2 cellular contexts compared by ENCODE assay signal in the genomic region with DNA sequence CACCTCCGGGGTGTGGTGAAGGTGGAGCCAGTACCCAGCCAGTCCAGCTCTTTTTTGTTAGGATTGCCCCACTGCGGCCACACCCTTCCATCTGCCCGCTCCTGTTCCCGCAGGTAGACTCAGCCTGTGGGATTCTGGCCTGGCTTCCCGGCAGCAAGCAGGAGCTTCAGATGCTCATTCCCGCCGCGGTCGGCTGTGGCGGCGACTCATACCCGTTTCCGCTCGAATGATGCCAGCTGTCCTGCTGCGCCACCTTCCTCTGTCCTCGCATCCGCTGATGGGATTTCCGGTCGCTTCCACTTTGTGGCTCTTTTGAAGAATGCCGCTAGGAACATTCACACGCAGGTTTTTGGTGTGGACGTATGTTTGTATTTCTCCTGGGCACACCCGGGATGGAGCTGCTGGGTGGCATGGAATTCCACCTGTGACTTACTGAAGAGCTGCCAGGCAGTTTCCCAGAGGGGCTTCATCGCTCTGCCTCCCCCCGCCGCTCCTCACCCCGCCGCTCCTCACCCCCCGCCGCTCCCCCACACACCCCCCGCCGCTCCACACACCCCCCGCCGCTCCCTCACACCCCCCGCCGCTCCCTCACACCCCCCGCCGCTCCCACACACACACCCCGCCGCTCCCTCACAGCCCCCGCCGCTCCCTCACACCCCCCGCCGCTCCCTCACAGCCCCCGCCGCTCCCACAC.
TF ChIP-seq lines count a peak whose summit lies in the region.

No MANE protein-coding gene starts in this region.

TF ChIP-seq in A549, 52 proteins besides CTCF, POLR2A, EP300 and RAD21 (continued from another document):
- TF ChIP-seq, protein P1, sequence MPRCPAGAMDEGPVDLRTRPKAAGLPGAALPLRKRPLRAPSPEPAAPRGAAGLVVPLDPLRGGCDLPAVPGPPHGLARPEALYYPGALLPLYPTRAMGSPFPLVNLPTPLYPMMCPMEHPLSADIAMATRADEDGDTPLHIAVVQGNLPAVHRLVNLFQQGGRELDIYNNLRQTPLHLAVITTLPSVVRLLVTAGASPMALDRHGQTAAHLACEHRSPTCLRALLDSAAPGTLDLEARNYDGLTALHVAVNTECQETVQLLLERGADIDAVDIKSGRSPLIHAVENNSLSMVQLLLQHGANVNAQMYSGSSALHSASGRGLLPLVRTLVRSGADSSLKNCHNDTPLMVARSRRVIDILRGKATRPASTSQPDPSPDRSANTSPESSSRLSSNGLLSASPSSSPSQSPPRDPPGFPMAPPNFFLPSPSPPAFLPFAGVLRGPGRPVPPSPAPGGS (IDR thresholded peaks at IDR 0.05), result no peak
- TF ChIP-seq GATA3 (IDR thresholded peaks at IDR 0.05; ENCODE audit: borderline replicate concordance), result no peak
- no peak for TF ChIP-seq SMC3 (IDR thresholded peaks at IDR 0.05)
- no peak for TF ChIP-seq ATOH8 (CRISPR knock-in tag; IDR thresholded peaks at IDR 0.05; ENCODE audit: low read depth)
- no peak for TF ChIP-seq CHD2 (IDR thresholded peaks at IDR 0.05; ENCODE audit: low read length, partially characterized antibody)
- no peak for TF ChIP-seq MAZ (IDR thresholded peaks at IDR 0.05; ENCODE audit: borderline replicate concordance, low read depth, low read length)

TF ChIP-seq in GM23338, 12 proteins besides CTCF, POLR2A, EP300 and RAD21 (continued from another document):
- TF ChIP-seq ZNF462 (CRISPR knock-in tag; IDR thresholded peaks at IDR 0.05) (no peak), JUNB (IDR thresholded peaks at IDR 0.05; ENCODE audit: unreplicated experiment) (no peak), POLR2AphosphoS5 (IDR thresholded peaks at IDR 0.05; ENCODE audit: low read depth) (no peak), EZH2 (IDR thresholded peaks at IDR 0.05; ENCODE audit: low read depth, unreplicated experiment) (no peak), EZH2phosphoT487 (IDR thresholded peaks at IDR 0.05; ENCODE audit: unreplicated experiment) (no peak), CREB1 (CRISPR knock-in tag; IDR thresholded peaks at IDR 0.05; ENCODE audit: low read depth) (no peak)
- TF ChIP-seq, protein P2, sequence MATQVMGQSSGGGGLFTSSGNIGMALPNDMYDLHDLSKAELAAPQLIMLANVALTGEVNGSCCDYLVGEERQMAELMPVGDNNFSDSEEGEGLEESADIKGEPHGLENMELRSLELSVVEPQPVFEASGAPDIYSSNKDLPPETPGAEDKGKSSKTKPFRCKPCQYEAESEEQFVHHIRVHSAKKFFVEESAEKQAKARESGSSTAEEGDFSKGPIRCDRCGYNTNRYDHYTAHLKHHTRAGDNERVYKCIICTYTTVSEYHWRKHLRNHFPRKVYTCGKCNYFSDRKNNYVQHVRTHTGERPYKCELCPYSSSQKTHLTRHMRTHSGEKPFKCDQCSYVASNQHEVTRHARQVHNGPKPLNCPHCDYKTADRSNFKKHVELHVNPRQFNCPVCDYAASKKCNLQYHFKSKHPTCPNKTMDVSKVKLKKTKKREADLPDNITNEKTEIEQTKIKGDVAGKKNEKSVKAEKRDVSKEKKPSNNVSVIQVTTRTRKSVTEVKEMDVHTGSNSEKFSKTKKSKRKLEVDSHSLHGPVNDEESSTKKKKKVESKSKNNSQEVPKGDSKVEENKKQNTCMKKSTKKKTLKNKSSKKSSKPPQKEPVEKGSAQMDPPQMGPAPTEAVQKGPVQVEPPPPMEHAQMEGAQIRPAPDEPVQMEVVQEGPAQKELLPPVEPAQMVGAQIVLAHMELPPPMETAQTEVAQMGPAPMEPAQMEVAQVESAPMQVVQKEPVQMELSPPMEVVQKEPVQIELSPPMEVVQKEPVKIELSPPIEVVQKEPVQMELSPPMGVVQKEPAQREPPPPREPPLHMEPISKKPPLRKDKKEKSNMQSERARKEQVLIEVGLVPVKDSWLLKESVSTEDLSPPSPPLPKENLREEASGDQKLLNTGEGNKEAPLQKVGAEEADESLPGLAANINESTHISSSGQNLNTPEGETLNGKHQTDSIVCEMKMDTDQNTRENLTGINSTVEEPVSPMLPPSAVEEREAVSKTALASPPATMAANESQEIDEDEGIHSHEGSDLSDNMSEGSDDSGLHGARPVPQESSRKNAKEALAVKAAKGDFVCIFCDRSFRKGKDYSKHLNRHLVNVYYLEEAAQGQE (IDR thresholded peaks at IDR 0.05; ENCODE audit: unreplicated experiment), result no peak
